Comparison of ENCODE assay signal across 9 cellular contexts in the genomic region with DNA sequence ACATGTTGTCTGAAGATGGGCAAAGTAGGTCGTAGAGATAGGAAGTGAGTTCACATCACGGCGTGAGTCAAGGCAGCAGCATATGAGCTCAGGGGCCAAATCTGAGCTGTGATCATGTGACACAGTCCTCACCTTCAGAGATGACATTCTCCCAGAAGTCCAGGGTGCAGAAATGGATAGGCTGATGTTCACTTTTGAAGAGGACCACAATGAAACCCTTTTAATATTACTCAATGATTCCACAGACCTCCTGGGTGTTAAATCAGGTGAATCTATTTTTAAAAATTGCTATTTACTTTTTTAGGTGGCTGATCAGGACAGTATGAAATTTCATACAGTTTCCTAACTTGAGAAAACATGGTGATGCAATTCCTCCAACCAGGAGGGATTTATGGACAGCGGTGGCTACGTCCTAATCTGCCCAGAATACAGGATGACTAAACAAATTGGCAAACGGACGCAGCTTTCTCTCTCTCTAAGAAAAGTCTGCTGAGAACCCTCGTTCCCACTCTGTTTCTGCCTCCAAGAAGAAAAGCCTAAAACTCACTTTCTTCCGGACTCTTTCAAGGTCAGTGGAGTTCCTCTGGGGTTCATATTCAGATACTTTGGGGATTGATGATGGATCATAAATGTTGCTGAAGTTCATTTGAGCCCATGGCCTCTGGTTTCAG. TPM values are rescaled to one million over a fixed set of nuclear protein-coding genes. Genes with fewer than 3 reads are reported as not detected.
A peak's percentile ranks its signal among the peaks of the same experiment; 100 is the strongest.
DNase-seq lines count a peak whose midpoint lies in the region; ATAC-seq, FAIRE-seq and TF ChIP-seq lines count a peak whose summit lies in the region.
"Had no signal": no experiment of that assay in that cellular context is flagged by ENCODE, and none has a peak within 500 bp of the region (broad histone marks: within the 10 kb centered on the region; RNA-seq: fewer than 3 reads in every experiment).

No MANE protein-coding gene starts in this region.

- H3K27me3 ChIP-seq in Panc1 (ENCODE audit: control insufficient read depth, insufficient read depth, low read length): no peaks in the 10 kb centered on the region

- intact Hi-C loops in Panc1 (cut with micrococcal nuclease; ENCODE audit: unreplicated experiment): no loop called here

- DNase-seq in Daoy (ENCODE audit: low read depth): peak; percentile 82
- no peak for DNase-seq in Panc1 (ENCODE audit: low read depth, low spot score)
- peak; percentile 60 for DNase-seq in dedifferentiated amniotic fluid mesenchymal stem cell (ENCODE audit: extremely low spot score)
- DNase-seq in non-pigmented ciliary epithelial cell (ENCODE audit: low read depth): peak; percentile 81
- no peak for DNase-seq in effector CD8-positive, alpha-beta T cell (lab: John Stamatoyannopoulos, UW)
- no peak for DNase-seq in D721Med (ENCODE audit: insufficient read length, low spot score)

- H3K4me1 ChIP-seq in Panc1 (ENCODE audit: control insufficient read depth, insufficient read depth, low read length): peaks cover 29% of the 10 kb centered on the region

- no peaks in the 10 kb centered on the region for H3K36me3 ChIP-seq in Panc1 (ENCODE audit: control insufficient read depth, insufficient read depth, low read length)

- in situ Hi-C loops in Panc1 (cut with HindIII; ENCODE audit: low pct_unique_long_range_greater_than_20kb, low sequenced_read_pairs): no loop called here

- POLR2A ChIA-PET in Panc1 (lab: Charles Lee): no interaction called here

- no peaks in the 10 kb centered on the region for H3K9me3 ChIP-seq in Panc1 (ENCODE audit: control insufficient read depth, insufficient read depth, low read depth, low read length)

- CTCF ChIA-PET in Panc1 (lab: Charles Lee): no interaction called here

- BruUV-seq in Panc1 (replicated peaks; lab: Mats Ljungman, UMichigan): no TSS peak

- ATAC-seq in Panc1 (no peak), GM19023 (IDR thresholded peaks at IDR 0.05; ENCODE audit: unreplicated experiment) (no peak), HG03139 (IDR thresholded peaks at IDR 0.05; ENCODE audit: unreplicated experiment) (no peak)

- FAIRE-seq in D721Med (lab: Jason Lieb, UNC): no peak
- FAIRE-seq: GM12891 had no signal

- H3K27ac ChIP-seq in Panc1 (ENCODE audit: low read length): peak overlapping the region; percentile 78

- H3K4me3 ChIP-seq in Panc1 (ENCODE audit: low read depth in 2 of 2, low read length in 2 of 2): peak overlapping the region in 1 of 2 experiments; percentile 31; a peak in 2 of 4 replicates

- TF ChIP-seq CTCF in Panc1 (IDR thresholded peaks at IDR 0.05): no peak
- no peak for TF ChIP-seq CTCF in D721Med (IDR thresholded peaks at IDR 0.05; ENCODE audit: insufficient read depth, missing control alignments)

RNA-seq across cellular contexts. Expression of a gene that starts 34.4 kb away (rescaled TPM):
- total RNA-seq in Daoy (2014; rRNA removed; shearing (Covaris generic)): 7.8 and 14.1 TPM in 2 replicates
- 22.8 TPM for total RNA-seq in Panc1 (2021; ENCODE audit: unreplicated experiment)
- 9.7 TPM for polyA plus RNA-seq in Panc1 (2012; ENCODE audit: insufficient read length)

Comparison
In these comparisons a context has a peak if more than half of its experiments do, and no peak if none do; other contexts are left out.
1. DNase-seq: peak in Daoy (single experiment), dedifferentiated amniotic fluid mesenchymal stem cell (single experiment) and non-pigmented ciliary epithelial cell (single experiment); none in Panc1 (single experiment), effector CD8-positive, alpha-beta T cell (single experiment) and D721Med (single experiment).